ENCODE assay signal across 19 cellular contexts in genomic region chr4:11546391-11547160, GRCh38.
"Had no signal": no experiment of that assay in that cellular context is flagged by ENCODE, and none has a peak within 500 bp of the region (broad histone marks: within the 10 kb centered on the region; RNA-seq: fewer than 3 reads in every experiment).

No MANE protein-coding gene starts in this region.

- H3K9me3 ChIP-seq: thyroid gland had no signal

- H3K4me3 ChIP-seq: skin epidermis, thyroid gland had no signal

- H3K36me3 ChIP-seq: brain microvascular endothelial cell, thyroid gland had no signal

- FAIRE-seq: urothelium cell line had no signal

- H3K27me3 ChIP-seq: brain microvascular endothelial cell, thyroid gland had no signal

- ATAC-seq: activated CD4-positive, CD25-positive, alpha-beta regulatory T cell treated with anti-CD3 and anti-CD28 coated beads, Interleukin-2, amount 50 U/mL, for 24 hours; activated T-helper 17 cell treated with anti-CD3 and anti-CD28 coated beads, Interleukin-2, amount 50 U/mL, for 72 hours; esophagus mucosa; natural killer cell treated with Interleukin-12 subunit alpha and Interleukin-12 subunit beta and Interleukin-15 and Interleukin-18, amount 100 ng/mL, for 72 hours; right cardiac atrium; stimulated activated naive B cell treated with anti-CD40 and anti-IgM and Interleukin-4, amounts not matched to agents 10 μg/mL and 1 μg/mL and 100 μg/mL, for 72 hours had no signal

- H3K27ac ChIP-seq: brain microvascular endothelial cell, skin epidermis, thyroid gland had no signal

- H3K4me1 ChIP-seq: thyroid gland had no signal

- DNase-seq: activated CD4-positive, alpha-beta T cell treated with anti-CD3 and anti-CD28 coated beads, Interleukin-2, amount 50 U/mL, for 1 hour; activated CD8-positive, alpha-beta memory T cell treated with anti-CD3 and anti-CD28 coated beads for 24 hours; activated naive CD4-positive, alpha-beta T cell treated with Interleukin-2 at 50 U/mL for 16 hours; anterior cingulate cortex; brain microvascular endothelial cell; kidney glomerular epithelial cell; mesendoderm; occipital lobe; right cardiac atrium; stimulated activated CD4-positive, alpha-beta T cell treated with anti-CD3 and anti-CD28 coated beads, Interleukin-15, amount 100 ng/mL, for 24 hours; stimulated activated CD4-positive, alpha-beta T cell treated with anti-CD3 and anti-CD28 coated beads, Interleukin-4, amount 100 ng/mL, for 1 hour; stimulated activated naive B cell treated with anti-CD40 and anti-IgM and Interleukin-4, amounts not matched to agents 10 μg/mL and 1 μg/mL and 100 μg/mL, for 72 hours; thyroid gland had no signal
